In genomic region chr5:10441083-10441991, GRCh38 we compare ENCODE assay signal across 8 cellular contexts. TPM values are rescaled to one million over a fixed set of nuclear protein-coding genes. Genes with fewer than 3 reads are reported as not detected.
DNase-seq lines count a peak whose midpoint lies in the region; ATAC-seq and TF ChIP-seq lines count a peak whose summit lies in the region.

ROPN1L (plus strand) TSS chr5:10441879; CDS start chr5:10442168, 289 bp downstream.

- no peak for TF ChIP-seq CTCF in AG04449 (IDR thresholded peaks at IDR 0.05; ENCODE audit: insufficient read depth, low read length, missing control alignments)
- no peak for TF ChIP-seq CTCF in activated B cell treated with CpG ODN at 0.5 μM for 24 hours (IDR thresholded peaks at IDR 0.05)
- TF ChIP-seq CTCF in cardiac fibroblast (IDR thresholded peaks at IDR 0.05; ENCODE audit: low read depth, low read length), result no peak
- peak in 3 of 11 experiments; percentile 8 to 25 (median 9) for TF ChIP-seq CTCF in spleen (IDR thresholded peaks at IDR 0.05 in 8 of 11, conservative IDR thresholded peaks at IDR 0.05 in 3 of 11)

- peaks cover 3% of the 10 kb centered on the region for H3K27me3 Mint-ChIP-seq in activated B cell treated with CpG ODN at 0.5 μM for 24 hours

- ATAC-seq in GM18873 (IDR thresholded peaks at IDR 0.05; ENCODE audit: low FRiP score, unreplicated experiment) (peak; percentile 89), HG03103 (IDR thresholded peaks at IDR 0.05; ENCODE audit: low read depth, unreplicated experiment) (peak; percentile 93), activated B cell treated with CpG ODN at 0.5 μM for 24 hours (ENCODE audit: low read depth) (peak; percentile 96)

- intact Hi-C loops in activated B cell treated with CpG ODN at 0.5 μM for 24 hours (cut with micrococcal nuclease), result loop anchor here (1.0 to 2.0 kb wide), 3 partner anchors 17 to 320 kb away; partner anchors contain the start of genes DAP and MARCHF6
- intact Hi-C loops in spleen (cut with DNase I; ENCODE audit: low total_unique reads), result no loop called here

- CTCF ChIA-PET in AG04449 (lab: Yijun Ruan, JAX), result interaction anchor here (0.8 to 5.0 kb wide), 5 partner anchors 11 to 744 kb away, joined by 3 to 40 read pairs (median 3); no protein-coding TSS in a partner anchor
- CTCF ChIA-PET in activated B cell treated with CpG ODN at 0.5 μM for 24 hours (lab: Charles Lee), result no interaction called here

- POLR2A ChIA-PET in AG04449 (lab: Yijun Ruan, JAX), result interaction anchor here (0.7 to 1.3 kb wide), 3 partner anchors 13 to 84 kb away, joined by 3 read pairs; no protein-coding TSS in a partner anchor
- POLR2A ChIA-PET in activated B cell treated with CpG ODN at 0.5 μM for 24 hours (lab: Charles Lee), result interaction anchor here (0.6 to 3.4 kb wide), 4 partner anchors 88 to 191 kb away, joined by 3 to 16 read pairs (median 3); partner anchors contain the start of genes ATPSCKMT, CCT5 and MARCHF6

- peak within 1 kb of the TSS; percentile 72 for H3K4me3 ChIP-seq in AG04449 (ENCODE audit: low read depth, low read length)
- peak within 1 kb of the TSS; percentile 62 to 70 for H3K4me3 ChIP-seq in cardiac fibroblast (replicated peaks in 1 of 2; ENCODE audit: low read depth in 2 of 2, low read length in 2 of 2)
- H3K4me3 ChIP-seq in spleen, result peak within 1 kb of the TSS; percentile 61 to 96 (median 82)

- H3K27ac Mint-ChIP-seq in activated B cell treated with CpG ODN at 0.5 μM for 24 hours, result peak within 1 kb of the TSS; percentile 9

- peaks cover 0 to 16% (median 2%) of the 10 kb centered on the region in 6 donors for H3K36me3 ChIP-seq in spleen

- no peaks in the 10 kb centered on the region for H3K9me3 ChIP-seq in spleen

- H3K4me1 ChIP-seq in spleen, result peaks cover 23 to 71% (median 50%) of the 10 kb centered on the region in 6 donors

- 1 to 8% (median 1%) methylated on average over 15 to 63 of the region's 63 CpGs for WGBS in spleen, 5 donors

- peak in 1 of 3 donors; percentile 60 for TF ChIP-seq POLR2A in spleen (IDR thresholded peaks at IDR 0.05)

- peaks cover 37% of the 10 kb centered on the region for H3K4me1 Mint-ChIP-seq in activated B cell treated with CpG ODN at 0.5 μM for 24 hours

- no peaks in the 10 kb centered on the region for H3K27me3 ChIP-seq in spleen (replicated peaks in 1 of 7)

- H3K27ac ChIP-seq in spleen, result peak within 1 kb of the TSS; percentile 45 to 91 (median 86)

- H3K4me3 Mint-ChIP-seq in activated B cell treated with CpG ODN at 0.5 μM for 24 hours, result peak within 1 kb of the TSS; percentile 88

- no peak for DNase-seq in AG04449 (ENCODE audit: low read depth, low spot score)
- peak; percentile 74 for DNase-seq in NCI-H2196 treated with DMSO at 0.1 percent for 48 hours (lab: John Stamatoyannopoulos, UW; ENCODE audit: unreplicated experiment)
- DNase-seq in activated B cell treated with CpG ODN at 0.5 μM for 24 hours, result peak; percentile 84
- DNase-seq in cardiac fibroblast (ENCODE audit: low read depth in 2 of 2), result peak; percentile 85 to 89
- DNase-seq in inferior parietal cortex (ENCODE audit: extremely low spot score), result peak; percentile 91
- peak; percentile 97 for DNase-seq in spleen

- peaks cover 8% of the 10 kb centered on the region for H3K36me3 Mint-ChIP-seq in activated B cell treated with CpG ODN at 0.5 μM for 24 hours (ENCODE audit: low read depth)

- H3K9me3 Mint-ChIP-seq in activated B cell treated with CpG ODN at 0.5 μM for 24 hours, result no peaks in the 10 kb centered on the region

RNA-seq across cellular contexts. Expression of gene ROPN1L, which starts in this region (rescaled TPM):
- 0.49 TPM in 1 of 2 replicates, not detected in the other for total RNA-seq in activated B cell treated with CpG ODN at 0.5 μM for 24 hours
- 10 to 100 TPM in 5 of 7 donors, 1 to 10 TPM in 2; 7.5 to 27.9 (median 15.7) TPM for total RNA-seq in spleen
- polyA plus RNA-seq in spleen, result 1 to 10 TPM; 2.0 to 7.7 (median 2.4) TPM

Comparison
In these comparisons a context has a peak if more than half of its experiments do, and no peak if none do; other contexts are left out.
1. Peak in DNase-seq and ATAC-seq in activated B cell treated with CpG ODN at 0.5 μM for 24 hours; RNA of the gene not detected or under 1 TPM.